Comparison of ENCODE assay signal across 12 cellular contexts in genomic region chr2:3238951-3239841, GRCh38.
A peak's percentile ranks its signal among the peaks of the same experiment; 100 is the strongest.
DNase-seq lines count a peak whose midpoint lies in the region; ATAC-seq lines count a peak whose summit lies in the region.
"Had no signal": no experiment of that assay in that cellular context is flagged by ENCODE, and none has a peak within 500 bp of the region (broad histone marks: within the 10 kb centered on the region; RNA-seq: fewer than 3 reads in every experiment).

No MANE protein-coding gene starts in this region.

- no peak overlapping the region for H3K4me3 Mint-ChIP-seq in activated T-cell treated with anti-CD3 and anti-CD28 coated beads, Interleukin-2, amount 50 U/mL, for 72 hours
- H3K4me3 Mint-ChIP-seq in stimulated activated effector memory CD8-positive, alpha-beta T cell treated with anti-CD3 and anti-CD28 coated beads, Interleukin-12 subunit alpha, Interleukin-12 subunit beta, amount 100 ng/mL, for 72 hours = no peak overlapping the region

- H3K27me3 Mint-ChIP-seq in activated T-cell treated with anti-CD3 and anti-CD28 coated beads, Interleukin-2, amount 50 U/mL, for 72 hours (ENCODE audit: low read depth) = no peaks in the 10 kb centered on the region

- peaks cover 45% of the 10 kb centered on the region for H3K4me1 Mint-ChIP-seq in activated T-cell treated with anti-CD3 and anti-CD28 coated beads, Interleukin-2, amount 50 U/mL, for 72 hours (ENCODE audit: low read depth)
- H3K4me1 Mint-ChIP-seq in stimulated activated effector memory CD8-positive, alpha-beta T cell treated with anti-CD3 and anti-CD28 coated beads, Interleukin-12 subunit alpha, Interleukin-12 subunit beta, amount 100 ng/mL, for 72 hours = peaks cover 45% of the 10 kb centered on the region

- ATAC-seq in activated T-cell treated with anti-CD3 and anti-CD28 coated beads, Interleukin-2, amount 50 U/mL, for 72 hours (replicated peaks in 1 of 2) = peak; percentile 89 to 93
- ATAC-seq in GM21825 (IDR thresholded peaks at IDR 0.05; ENCODE audit: unreplicated experiment) (peak; percentile 65), HG03571 (IDR thresholded peaks at IDR 0.05; ENCODE audit: unreplicated experiment) (peak; percentile 50)
- peak; percentile 94 for ATAC-seq in stimulated activated effector memory CD8-positive, alpha-beta T cell treated with anti-CD3 and anti-CD28 coated beads, Interleukin-12 subunit alpha, Interleukin-12 subunit beta, amount 100 ng/mL, for 72 hours

- H3K9me3 Mint-ChIP-seq in activated T-cell treated with anti-CD3 and anti-CD28 coated beads, Interleukin-2, amount 50 U/mL, for 72 hours = no peaks in the 10 kb centered on the region
- H3K9me3 Mint-ChIP-seq in stimulated activated effector memory CD8-positive, alpha-beta T cell treated with anti-CD3 and anti-CD28 coated beads, Interleukin-12 subunit alpha, Interleukin-12 subunit beta, amount 100 ng/mL, for 72 hours = no peaks in the 10 kb centered on the region

- peak overlapping the region; percentile 36 for H3K27ac Mint-ChIP-seq in activated T-cell treated with anti-CD3 and anti-CD28 coated beads, Interleukin-2, amount 50 U/mL, for 72 hours
- no peak overlapping the region for H3K27ac Mint-ChIP-seq in stimulated activated effector memory CD8-positive, alpha-beta T cell treated with anti-CD3 and anti-CD28 coated beads, Interleukin-12 subunit alpha, Interleukin-12 subunit beta, amount 100 ng/mL, for 72 hours

- peak; percentile 37 to 45 for DNase-seq in activated T-cell treated with anti-CD3 and anti-CD28 coated beads, Interleukin-2, amount 50 U/mL, for 72 hours
- DNase-seq in activated T-cell treated with anti-CD3 and anti-CD28 coated beads, Interleukin-2, amount 50 U/mL, for 1 hour = no peak
- no peak for DNase-seq in stimulated activated effector memory CD8-positive, alpha-beta T cell treated with anti-CD3 and anti-CD28 coated beads, Interleukin-12 subunit alpha, Interleukin-12 subunit beta, amount 100 ng/mL, for 72 hours (ENCODE audit: low spot score in 2 of 2)
- DNase-seq in AG20443 (ENCODE audit: low spot score) (no peak), NCI-H2081 (lab: John Stamatoyannopoulos, UW) (no peak), NOMO-1 (lab: John Stamatoyannopoulos, UW; ENCODE audit: unreplicated experiment in 2 of 2) (no peak)
- DNase-seq: activated CD4-positive, CD25-positive, alpha-beta regulatory T cell; kidney glomerular epithelial cell; MM.1S; posterior cingulate gyrus had no signal

- H3K36me3 Mint-ChIP-seq in activated T-cell treated with anti-CD3 and anti-CD28 coated beads, Interleukin-2, amount 50 U/mL, for 72 hours (ENCODE audit: insufficient read depth in 2 of 2) = peaks cover 1 to 3% of the 10 kb centered on the region in 2 donors
- no peaks in the 10 kb centered on the region for H3K36me3 Mint-ChIP-seq in stimulated activated effector memory CD8-positive, alpha-beta T cell treated with anti-CD3 and anti-CD28 coated beads, Interleukin-12 subunit alpha, Interleukin-12 subunit beta, amount 100 ng/mL, for 72 hours

Comparison
In these comparisons a context has a peak if more than half of its experiments do, and no peak if none do; other contexts are left out.
1. DNase-seq: peak in activated T-cell treated with anti-CD3 and anti-CD28 coated beads, Interleukin-2, amount 50 U/mL, for 72 hours (2 of 2); none in activated T-cell treated with anti-CD3 and anti-CD28 coated beads, Interleukin-2, amount 50 U/mL, for 1 hour (single experiment), stimulated activated effector memory CD8-positive, alpha-beta T cell treated with anti-CD3 and anti-CD28 coated beads, Interleukin-12 subunit alpha, Interleukin-12 subunit beta, amount 100 ng/mL, for 72 hours (0 of 2), AG20443 (single experiment), NCI-H2081 (0 of 2) and NOMO-1 (0 of 2).
2. Peak in every context shown above with its lines, with median percentiles within 50 percentile points of each other: ATAC-seq.